Comparison of ENCODE assay signal across 8 cellular contexts in the genomic region with DNA sequence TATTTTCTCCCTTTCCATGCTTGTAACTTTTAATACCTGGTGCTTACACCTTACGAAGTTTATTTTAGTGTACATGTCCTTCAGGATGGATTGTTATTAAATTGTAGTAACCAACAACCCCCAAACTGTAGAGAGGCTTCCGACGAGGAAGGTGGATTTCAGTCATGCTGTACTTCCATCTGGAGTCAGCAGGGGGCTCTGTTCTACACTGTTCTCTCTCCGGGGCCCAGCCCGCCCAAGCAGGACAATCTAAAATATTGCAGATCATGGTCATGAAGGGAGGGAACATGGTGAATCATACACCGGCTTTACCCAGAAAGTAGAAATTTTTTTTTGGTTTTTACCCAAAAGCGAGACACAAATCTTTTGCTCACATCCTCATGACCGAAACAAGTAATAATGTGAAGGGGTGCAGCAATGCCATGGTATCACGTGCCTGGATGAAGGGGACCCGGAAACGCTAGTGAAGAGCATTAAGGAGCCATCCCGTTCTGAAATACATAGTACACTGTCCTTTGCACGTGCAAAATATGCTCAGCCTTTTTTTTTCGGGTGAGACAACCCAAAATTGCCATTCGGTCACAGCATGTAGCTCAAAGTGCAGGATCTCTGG.
DNase-seq lines count a peak whose midpoint lies in the region; ATAC-seq and TF ChIP-seq lines count a peak whose summit lies in the region.

No MANE protein-coding gene starts in this region.

- H3K36me3 ChIP-seq in A673 (ENCODE audit: insufficient read depth, low read length, poor library complexity, severe bottlenecking): no peaks in the 10 kb centered on the region

- ATAC-seq in GM18511 (IDR thresholded peaks at IDR 0.05; ENCODE audit: unreplicated experiment) (peak; percentile 94), HG02981 (IDR thresholded peaks at IDR 0.05; ENCODE audit: unreplicated experiment) (peak; percentile 93)
- ATAC-seq in activated CD8-positive, alpha-beta memory T cell treated with anti-CD3 and anti-CD28 coated beads, Interleukin-2, amount 10 ng/mL, durations not matched to agents 7 days and 5 days: peak; percentile 63

- H3K9me3 ChIP-seq in A673 (ENCODE audit: low read depth, low read length, poor library complexity, severe bottlenecking): no peaks in the 10 kb centered on the region

- no peaks in the 10 kb centered on the region for H3K27me3 ChIP-seq in A673 (replicated peaks; ENCODE audit: insufficient read depth, low read depth, low read length, poor library complexity)

- DNase-seq in A673 (ENCODE audit: low spot score) (peak; percentile 82), NCI-H345 treated with DMSO at 0.1 percent for 48 hours (lab: John Stamatoyannopoulos, UW; ENCODE audit: unreplicated experiment) (peak; percentile 38), epithelial cell of esophagus (ENCODE audit: low read depth) (peak; percentile 67), mucosa of gallbladder (ENCODE audit: low spot score) (peak; percentile 64)
- peak; percentile 60 for DNase-seq in activated CD8-positive, alpha-beta memory T cell treated with anti-CD3 and anti-CD28 coated beads, Interleukin-2, amount 10 ng/mL, durations not matched to agents 7 days and 5 days
- DNase-seq in stimulated activated CD8-positive, alpha-beta memory T cell treated with anti-CD3 and anti-CD28 coated beads, Interleukin-4, amount 100 ng/mL, for 48 hours: peak; percentile 75

- intact Hi-C loops in A673 (cut with micrococcal nuclease; ENCODE audit: unreplicated experiment): loop anchor here (1.0 to 10.0 kb wide), 5 partner anchors 413 to 1287 kb away; partner anchors contain the start of gene EPHA4

- H3K27ac Mint-ChIP-seq in activated CD8-positive, alpha-beta memory T cell treated with anti-CD3 and anti-CD28 coated beads, Interleukin-2, amount 10 ng/mL, durations not matched to agents 7 days and 5 days: no peak overlapping the region

- CTCF ChIA-PET in A673 (lab: Charles Lee): interaction anchor here (0.6 kb wide), 1 partner anchor 16 kb away, joined by 3 read pairs; no protein-coding TSS in a partner anchor
- CTCF ChIA-PET in activated CD8-positive, alpha-beta memory T cell treated with anti-CD3 and anti-CD28 coated beads, Interleukin-2, amount 10 ng/mL, durations not matched to agents 7 days and 5 days (lab: Charles Lee): interaction anchor here (0.6 to 2.0 kb wide), 2 partner anchors 821 to 886 kb away, joined by 3 to 20 read pairs; partner anchors contain the start of gene EPHA4

- POLR2A ChIA-PET in A673 (lab: Charles Lee; ENCODE audit: low non-redundant PET): no interaction called here

- peak; percentile 88 for TF ChIP-seq CTCF in A673 (conservative IDR thresholded peaks at IDR 0.05; ENCODE audit: low read depth, low read length)
- TF ChIP-seq CTCF in epithelial cell of esophagus (IDR thresholded peaks at IDR 0.05; ENCODE audit: insufficient read depth, low read depth, low read length, missing control alignments): peak; percentile 91

- no TSS peak for BruUV-seq in A673 (replicated peaks; lab: Mats Ljungman, UMichigan)

- no peak overlapping the region for H3K27ac ChIP-seq in A673 (ENCODE audit: low read depth, low read length, poor library complexity, severe bottlenecking)

- H3K4me1 Mint-ChIP-seq in activated CD8-positive, alpha-beta memory T cell treated with anti-CD3 and anti-CD28 coated beads, Interleukin-2, amount 10 ng/mL, durations not matched to agents 7 days and 5 days: peaks cover 3% of the 10 kb centered on the region

- H3K9me3 Mint-ChIP-seq in activated CD8-positive, alpha-beta memory T cell treated with anti-CD3 and anti-CD28 coated beads, Interleukin-2, amount 10 ng/mL, durations not matched to agents 7 days and 5 days (ENCODE audit: low read depth): no peaks in the 10 kb centered on the region

- H3K4me3 Mint-ChIP-seq in activated CD8-positive, alpha-beta memory T cell treated with anti-CD3 and anti-CD28 coated beads, Interleukin-2, amount 10 ng/mL, durations not matched to agents 7 days and 5 days: no peak overlapping the region

- peaks cover 22% of the 10 kb centered on the region for H3K4me1 ChIP-seq in A673 (ENCODE audit: insufficient read depth, low read length, poor library complexity, severe bottlenecking)

- H3K27me3 Mint-ChIP-seq in activated CD8-positive, alpha-beta memory T cell treated with anti-CD3 and anti-CD28 coated beads, Interleukin-2, amount 10 ng/mL, durations not matched to agents 7 days and 5 days: peaks cover 2% of the 10 kb centered on the region

- H3K4me3 ChIP-seq in A673 (ENCODE audit: low read depth, low read length, poor library complexity, severe bottlenecking) (no peak overlapping the region), epithelial cell of esophagus (ENCODE audit: low read length) (no peak overlapping the region)

- H3K36me3 Mint-ChIP-seq in activated CD8-positive, alpha-beta memory T cell treated with anti-CD3 and anti-CD28 coated beads, Interleukin-2, amount 10 ng/mL, durations not matched to agents 7 days and 5 days: no peaks in the 10 kb centered on the region
